ENCODE assay signal across 2 cellular contexts in the genomic region with DNA sequence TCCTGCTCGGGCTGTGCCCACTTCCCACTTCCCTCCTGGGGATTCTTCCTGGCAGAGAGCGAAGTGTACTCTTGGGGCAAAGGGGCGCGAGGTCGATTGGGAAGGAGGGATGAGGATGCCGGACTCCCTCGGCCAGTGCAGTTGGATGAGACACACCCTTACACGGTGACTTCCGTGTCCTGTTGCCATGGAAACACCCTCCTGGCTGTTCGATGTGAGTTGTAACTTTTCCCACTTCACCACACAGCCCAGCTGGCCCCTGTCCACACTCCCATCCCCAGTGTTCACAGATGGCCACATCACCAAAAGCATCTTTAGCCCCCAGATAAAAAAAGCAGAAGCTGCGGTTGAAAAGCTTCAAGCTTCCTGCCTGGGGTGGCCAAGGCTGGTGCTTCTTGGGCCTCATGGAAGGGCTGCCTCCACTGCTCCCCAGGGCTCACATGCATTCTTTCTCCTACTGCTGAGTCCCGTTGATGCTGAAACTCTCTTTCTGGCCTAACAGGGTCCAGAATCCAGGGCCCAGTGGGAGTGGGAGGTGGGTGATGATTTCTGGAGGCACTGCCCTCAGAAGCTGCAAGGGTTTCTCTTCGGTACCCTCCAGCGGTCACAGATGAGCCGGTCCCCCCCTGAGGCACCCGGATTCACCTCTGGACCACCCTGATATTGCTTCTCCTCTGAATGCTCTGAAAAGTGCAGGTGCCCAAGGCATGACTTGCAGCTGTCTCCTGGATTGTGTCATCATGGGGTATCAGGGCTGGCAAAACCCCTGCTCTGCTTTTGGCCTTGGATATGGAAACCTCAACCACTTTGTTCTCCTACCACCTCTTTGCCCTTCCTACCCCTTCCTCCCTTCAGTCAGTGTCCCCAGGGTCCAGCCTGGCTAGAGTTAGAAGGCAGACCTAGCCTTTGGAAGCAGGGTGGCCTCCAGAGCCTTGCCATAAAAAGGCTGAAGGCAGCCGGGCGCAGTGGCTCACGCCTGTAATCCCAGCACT.
TF ChIP-seq lines count a peak whose summit lies in the region.

No MANE protein-coding gene starts in this region.

TF ChIP-seq in SK-N-SH, 30 proteins besides CTCF, POLR2A, EP300 and RAD21:
- TF ChIP-seq YY1 (IDR thresholded peaks at IDR 0.05; ENCODE audit: low read depth) (no peak), POLR2AphosphoS5 (IDR thresholded peaks at IDR 0.05; ENCODE audit: low read depth, low read length) (no peak), JUND (IDR thresholded peaks at IDR 0.05) (no peak), TAF1 (IDR thresholded peaks at IDR 0.05; ENCODE audit: borderline replicate concordance, low read depth, low read length) (no peak), RXRA (IDR thresholded peaks at IDR 0.05; ENCODE audit: borderline replicate concordance, low read depth) (no peak), TEAD4 (IDR thresholded peaks at IDR 0.05; ENCODE audit: borderline replicate concordance, insufficient read depth) (no peak), EZH2phosphoT487 (IDR thresholded peaks at IDR 0.05; ENCODE audit: borderline replicate concordance, low read depth) (no peak), NRF1 (IDR thresholded peaks at IDR 0.05; ENCODE audit: low read depth, low read length) (no peak), SMC3 (IDR thresholded peaks at IDR 0.05; ENCODE audit: low read depth, low read length) (no peak), FOXM1 (IDR thresholded peaks at IDR 0.05; ENCODE audit: low read depth) (no peak), ELF1 (IDR thresholded peaks at IDR 0.05) (no peak), MXI1 (IDR thresholded peaks at IDR 0.05; ENCODE audit: low read depth, low read length) (no peak), GABPA (IDR thresholded peaks at IDR 0.05; ENCODE audit: low read depth) (no peak)
- TF ChIP-seq, protein P1, sequence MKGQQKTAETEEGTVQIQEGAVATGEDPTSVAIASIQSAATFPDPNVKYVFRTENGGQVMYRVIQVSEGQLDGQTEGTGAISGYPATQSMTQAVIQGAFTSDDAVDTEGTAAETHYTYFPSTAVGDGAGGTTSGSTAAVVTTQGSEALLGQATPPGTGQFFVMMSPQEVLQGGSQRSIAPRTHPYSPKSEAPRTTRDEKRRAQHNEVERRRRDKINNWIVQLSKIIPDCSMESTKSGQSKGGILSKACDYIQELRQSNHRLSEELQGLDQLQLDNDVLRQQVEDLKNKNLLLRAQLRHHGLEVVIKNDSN (IDR thresholded peaks at IDR 0.05; ENCODE audit: borderline replicate concordance, low read depth), result no peak
- TF ChIP-seq, protein P2, sequence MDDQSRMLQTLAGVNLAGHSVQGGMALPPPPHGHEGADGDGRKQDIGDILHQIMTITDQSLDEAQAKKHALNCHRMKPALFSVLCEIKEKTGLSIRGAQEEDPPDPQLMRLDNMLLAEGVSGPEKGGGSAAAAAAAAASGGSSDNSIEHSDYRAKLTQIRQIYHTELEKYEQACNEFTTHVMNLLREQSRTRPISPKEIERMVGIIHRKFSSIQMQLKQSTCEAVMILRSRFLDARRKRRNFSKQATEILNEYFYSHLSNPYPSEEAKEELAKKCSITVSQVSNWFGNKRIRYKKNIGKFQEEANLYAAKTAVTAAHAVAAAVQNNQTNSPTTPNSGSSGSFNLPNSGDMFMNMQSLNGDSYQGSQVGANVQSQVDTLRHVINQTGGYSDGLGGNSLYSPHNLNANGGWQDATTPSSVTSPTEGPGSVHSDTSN (IDR thresholded peaks at IDR 0.05), result no peak
- TF ChIP-seq, protein P3, sequence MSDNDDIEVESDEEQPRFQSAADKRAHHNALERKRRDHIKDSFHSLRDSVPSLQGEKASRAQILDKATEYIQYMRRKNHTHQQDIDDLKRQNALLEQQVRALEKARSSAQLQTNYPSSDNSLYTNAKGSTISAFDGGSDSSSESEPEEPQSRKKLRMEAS (IDR thresholded peaks at IDR 0.05; ENCODE audit: low read depth), result no peak
TF ChIP-seq in SK-N-SH: peak in this region for 0.

TF ChIP-seq in SK-N-SH treated with all-trans-retinoic acid at 6 μM for 48 hours, 23 proteins besides CTCF, POLR2A, EP300 and RAD21:
- TF ChIP-seq, protein P4, sequence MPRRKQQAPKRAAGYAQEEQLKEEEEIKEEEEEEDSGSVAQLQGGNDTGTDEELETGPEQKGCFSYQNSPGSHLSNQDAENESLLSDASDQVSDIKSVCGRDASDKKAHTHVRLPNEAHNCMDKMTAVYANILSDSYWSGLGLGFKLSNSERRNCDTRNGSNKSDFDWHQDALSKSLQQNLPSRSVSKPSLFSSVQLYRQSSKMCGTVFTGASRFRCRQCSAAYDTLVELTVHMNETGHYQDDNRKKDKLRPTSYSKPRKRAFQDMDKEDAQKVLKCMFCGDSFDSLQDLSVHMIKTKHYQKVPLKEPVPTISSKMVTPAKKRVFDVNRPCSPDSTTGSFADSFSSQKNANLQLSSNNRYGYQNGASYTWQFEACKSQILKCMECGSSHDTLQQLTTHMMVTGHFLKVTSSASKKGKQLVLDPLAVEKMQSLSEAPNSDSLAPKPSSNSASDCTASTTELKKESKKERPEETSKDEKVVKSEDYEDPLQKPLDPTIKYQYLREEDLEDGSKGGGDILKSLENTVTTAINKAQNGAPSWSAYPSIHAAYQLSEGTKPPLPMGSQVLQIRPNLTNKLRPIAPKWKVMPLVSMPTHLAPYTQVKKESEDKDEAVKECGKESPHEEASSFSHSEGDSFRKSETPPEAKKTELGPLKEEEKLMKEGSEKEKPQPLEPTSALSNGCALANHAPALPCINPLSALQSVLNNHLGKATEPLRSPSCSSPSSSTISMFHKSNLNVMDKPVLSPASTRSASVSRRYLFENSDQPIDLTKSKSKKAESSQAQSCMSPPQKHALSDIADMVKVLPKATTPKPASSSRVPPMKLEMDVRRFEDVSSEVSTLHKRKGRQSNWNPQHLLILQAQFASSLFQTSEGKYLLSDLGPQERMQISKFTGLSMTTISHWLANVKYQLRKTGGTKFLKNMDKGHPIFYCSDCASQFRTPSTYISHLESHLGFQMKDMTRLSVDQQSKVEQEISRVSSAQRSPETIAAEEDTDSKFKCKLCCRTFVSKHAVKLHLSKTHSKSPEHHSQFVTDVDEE (CRISPR knock-in tag; IDR thresholded peaks at IDR 0.05), result no peak
